32 cellular contexts compared by ENCODE assay signal in the genomic region with DNA sequence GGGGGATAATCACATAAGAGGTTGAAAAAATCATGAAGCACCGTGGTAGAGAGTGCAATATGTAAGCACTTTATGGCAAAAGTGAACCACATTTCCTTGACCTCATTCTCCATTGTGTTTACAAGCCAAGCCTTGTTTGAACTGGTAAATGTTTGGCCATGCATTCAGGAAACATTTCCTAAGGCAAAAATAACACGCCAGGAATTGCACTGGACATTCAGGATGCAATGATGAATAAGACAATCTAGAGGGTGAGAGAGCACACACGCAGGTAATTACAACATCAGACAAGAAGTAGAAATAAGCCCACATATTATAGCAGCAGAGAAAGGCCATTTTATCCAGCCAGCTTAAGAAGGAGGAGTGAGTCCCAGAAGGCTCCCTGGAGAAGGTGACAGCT.
DNase-seq lines count a peak whose midpoint lies in the region; FAIRE-seq and TF ChIP-seq lines count a peak whose summit lies in the region.
"Had no signal": no experiment of that assay in that cellular context is flagged by ENCODE, and none has a peak within 500 bp of the region (broad histone marks: within the 10 kb centered on the region; RNA-seq: fewer than 3 reads in every experiment).

No MANE protein-coding gene starts in this region.

- H3K27ac ChIP-seq in breast epithelium (no peak overlapping the region), keratinocyte (ENCODE audit: control insufficient read depth, insufficient read depth, low read length) (no peak overlapping the region), thyroid gland (no peak overlapping the region), SK-N-SH (ENCODE audit: low read depth in 2 of 2, low read length in 1 of 2) (no peak overlapping the region), esophagus squamous epithelium (no peak overlapping the region)
- H3K27ac ChIP-seq: right lobe of liver, thoracic aorta, vagina had no signal

- no peak for TF ChIP-seq CTCF in MCF 10A (IDR thresholded peaks at IDR 0.05; ENCODE audit: unreplicated experiment)
- no peak for TF ChIP-seq CTCF in breast epithelium (IDR thresholded peaks at IDR 0.05)
- TF ChIP-seq CTCF in cardiac fibroblast (IDR thresholded peaks at IDR 0.05; ENCODE audit: low read depth, low read length): no peak
- no peak for TF ChIP-seq CTCF in keratinocyte (optimal IDR thresholded peaks at IDR 0.05 in 1 of 3, IDR thresholded peaks at IDR 0.05 in 1 of 3, conservative IDR thresholded peaks at IDR 0.05 in 1 of 3; ENCODE audit: extremely low read depth in 1 of 3, insufficient read depth in 2 of 3, low read length in 3 of 3)
- TF ChIP-seq CTCF in thyroid gland (IDR thresholded peaks at IDR 0.05): no peak
- no peak for TF ChIP-seq CTCF in SK-N-SH (IDR thresholded peaks at IDR 0.05)
- TF ChIP-seq CTCF in esophagus squamous epithelium (IDR thresholded peaks at IDR 0.05): no peak

- no peaks in the 10 kb centered on the region for H3K9me1 ChIP-seq in keratinocyte (ENCODE audit: control insufficient read depth, extremely low read depth, insufficient read depth, low read length)

- no peaks in the 10 kb centered on the region for H3K9me3 Mint-ChIP-seq in MCF 10A (ENCODE audit: unreplicated experiment)
- H3K9me3 Mint-ChIP-seq: activated naive CD8-positive, alpha-beta T cell treated with anti-CD3 and anti-CD28 coated beads for 36 hours; CD8-positive, alpha-beta T cell; stimulated activated naive CD8-positive, alpha-beta T cell treated with anti-CD3 and anti-CD28 coated beads, Interleukin-15, amount 100 ng/mL, for 72 hours had no signal

- intact Hi-C loops in MCF 10A (cut with micrococcal nuclease): loop anchor here (2.0 kb wide), 1 partner anchor 72 kb away; no protein-coding TSS in a partner anchor
- intact Hi-C loops in breast epithelium (cut with DNase I; ENCODE audit: low total_unique reads): no loop called here
- intact Hi-C loops in thyroid gland (cut with DNase I): no loop called here
- intact Hi-C loops in esophagus squamous epithelium (cut with DNase I): no loop called here

- H4K20me1 ChIP-seq in keratinocyte (ENCODE audit: control insufficient read depth, extremely low read depth, insufficient read depth, low read length) (no peaks in the 10 kb centered on the region), SK-N-SH (ENCODE audit: insufficient read depth) (no peaks in the 10 kb centered on the region)

- no TSS peak for BruUV-seq in MCF 10A (replicated peaks; lab: Mats Ljungman, UMichigan)

- H3K36me3 ChIP-seq in breast epithelium (no peaks in the 10 kb centered on the region), keratinocyte (ENCODE audit: control insufficient read depth in 2 of 2, extremely low read depth in 1 of 2, insufficient read depth in 2 of 2, low read length in 2 of 2) (no peaks in the 10 kb centered on the region), thyroid gland (no peaks in the 10 kb centered on the region), SK-N-SH (replicated peaks in 1 of 2; ENCODE audit: control insufficient read depth in 1 of 2, insufficient read depth in 2 of 2, low read length in 1 of 2) (no peaks in the 10 kb centered on the region), esophagus squamous epithelium (no peaks in the 10 kb centered on the region)
- H3K36me3 ChIP-seq: BE2C, MG63, right lobe of liver, thoracic aorta, vagina had no signal

- CTCF ChIA-PET in MCF 10A (lab: Yijun Ruan, JAX): no interaction called here
- CTCF ChIA-PET in SK-N-SH (lab: Yijun Ruan, JAX): no interaction called here

- H3K27me3 ChIP-seq in breast epithelium (no peaks in the 10 kb centered on the region), keratinocyte (ENCODE audit: control insufficient read depth, extremely low read depth, insufficient read depth, low read length) (no peaks in the 10 kb centered on the region), thyroid gland (no peaks in the 10 kb centered on the region), SK-N-SH (ENCODE audit: insufficient read depth) (peaks cover 42% of the 10 kb centered on the region), esophagus squamous epithelium (no peaks in the 10 kb centered on the region)
- H3K27me3 ChIP-seq: BE2C, MG63, right lobe of liver, vagina had no signal

- no peaks in the 10 kb centered on the region for H3K27me3 Mint-ChIP-seq in MCF 10A (ENCODE audit: insufficient read depth, unreplicated experiment)

- H2AFZ ChIP-seq in keratinocyte (ENCODE audit: control insufficient read depth, low read length) (no peak overlapping the region), SK-N-SH (ENCODE audit: low read depth) (no peak overlapping the region)

- H3K27ac Mint-ChIP-seq in MCF 10A (ENCODE audit: low read depth, unreplicated experiment): peak overlapping the region; percentile 19
- H3K27ac Mint-ChIP-seq: activated naive CD8-positive, alpha-beta T cell treated with anti-CD3 and anti-CD28 coated beads for 36 hours; CD8-positive, alpha-beta T cell; immature natural killer cell; naive B cell; stimulated activated naive CD8-positive, alpha-beta T cell treated with anti-CD3 and anti-CD28 coated beads, Interleukin-15, amount 100 ng/mL, for 72 hours had no signal

- peak; percentile 89 for FAIRE-seq in keratinocyte (lab: Jason Lieb, UNC)
- FAIRE-seq: G401.6 had no signal

- no peak for TF ChIP-seq POLR2A in breast epithelium (IDR thresholded peaks at IDR 0.05)
- TF ChIP-seq POLR2A in thyroid gland (IDR thresholded peaks at IDR 0.05): no peak
- TF ChIP-seq POLR2A in esophagus squamous epithelium (IDR thresholded peaks at IDR 0.05): no peak

- dilution Hi-C loops in keratinocyte (cut with MboI; ENCODE audit: extremely low pct_ligation_motif_present, low sequenced_read_pairs): no loop called here

- POLR2A ChIA-PET in MCF 10A (lab: Yijun Ruan, JAX): interaction anchor here (0.6 to 2.2 kb wide), 7 partner anchors 10 to 226 kb away, joined by 3 to 8 read pairs (median 3); no protein-coding TSS in a partner anchor
- POLR2A ChIA-PET in SK-N-SH (lab: Yijun Ruan, JAX): no interaction called here

- no peaks in the 10 kb centered on the region for H3K9me3 ChIP-seq in breast epithelium
- H3K9me3 ChIP-seq in keratinocyte (ENCODE audit: control insufficient read depth, low read depth, low read length): no peaks in the 10 kb centered on the region
- no peaks in the 10 kb centered on the region for H3K9me3 ChIP-seq in thyroid gland
- no peaks in the 10 kb centered on the region for H3K9me3 ChIP-seq in SK-N-SH
- no peaks in the 10 kb centered on the region for H3K9me3 ChIP-seq in esophagus squamous epithelium
- H3K9me3 ChIP-seq: BE2C, MG63, right lobe of liver, thoracic aorta, vagina had no signal

- WGBS in thyroid gland, 2 donors: 41 to 43% methylated on average over 3 of the region's 3 CpGs
- WGBS in SK-N-SH (ENCODE audit: low lambda C conversion rate): 3% methylated on average over 3 of the region's 3 CpGs
- 23 to 42% methylated on average over 3 of the region's 3 CpGs for WGBS in esophagus squamous epithelium, 2 donors

- no peak overlapping the region for H3K4me3 Mint-ChIP-seq in MCF 10A (ENCODE audit: unreplicated experiment)
- H3K4me3 Mint-ChIP-seq: activated naive CD8-positive, alpha-beta T cell treated with anti-CD3 and anti-CD28 coated beads for 36 hours; CD8-positive, alpha-beta T cell; immature natural killer cell; naive B cell; stimulated activated naive CD8-positive, alpha-beta T cell treated with anti-CD3 and anti-CD28 coated beads, Interleukin-15, amount 100 ng/mL, for 72 hours had no signal

- no peak for TF ChIP-seq RAD21 in SK-N-SH (IDR thresholded peaks at IDR 0.05; ENCODE audit: low read length)

- H3K9ac ChIP-seq in keratinocyte (ENCODE audit: control insufficient read depth, extremely low read depth, insufficient read depth, low read length): no peak overlapping the region
- H3K9ac ChIP-seq in SK-N-SH: no peak overlapping the region

- H3K79me2 ChIP-seq in keratinocyte (ENCODE audit: control insufficient read depth, insufficient read depth, low read length): no peaks in the 10 kb centered on the region
- H3K79me2 ChIP-seq in SK-N-SH (ENCODE audit: insufficient read depth): no peaks in the 10 kb centered on the region

- H3K4me3 ChIP-seq in breast epithelium: no peak overlapping the region
- H3K4me3 ChIP-seq in cardiac fibroblast (replicated peaks in 1 of 2; ENCODE audit: low read depth in 2 of 2, low read length in 2 of 2): no peak overlapping the region
- no peak overlapping the region for H3K4me3 ChIP-seq in keratinocyte (ENCODE audit: control insufficient read depth in 2 of 3, extremely low read depth in 1 of 3, insufficient read depth in 2 of 3, low read depth in 1 of 3, low read length in 3 of 3)
- no peak overlapping the region for H3K4me3 ChIP-seq in thyroid gland (replicated peaks in 1 of 3)
- no peak overlapping the region for H3K4me3 ChIP-seq in SK-N-SH (ENCODE audit: low read depth in 2 of 2, low read length in 1 of 2)
- no peak overlapping the region for H3K4me3 ChIP-seq in esophagus squamous epithelium
- H3K4me3 ChIP-seq: MG63, right lobe of liver, thoracic aorta, vagina had no signal

- DNase-seq in MCF 10A (ENCODE audit: unreplicated experiment) (peak; percentile 90), breast epithelium (ENCODE audit: low spot score in 2 of 2) (no peak), cardiac fibroblast (ENCODE audit: low read depth in 2 of 2) (peak; percentile 39 to 67), keratinocyte (ENCODE audit: low read depth, low spot score) (peak; percentile 17), thyroid gland (no peak), SK-N-SH (no peak), cerebellar cortex (ENCODE audit: low spot score) (no peak), esophagus squamous epithelium (lab: John Stamatoyannopoulos, UW) (no peak)
- DNase-seq: activated CD4-positive, alpha-beta T cell treated with anti-CD3 and anti-CD28 coated beads, Interleukin-2, amount 50 U/mL, for 1 hour; activated CD4-positive, CD25-positive, alpha-beta regulatory T cell; activated effector memory CD4-positive, alpha-beta T cell treated with Interleukin-2 at 50 U/mL for 16 hours; activated naive CD8-positive, alpha-beta T cell treated with anti-CD3 and anti-CD28 coated beads for 36 hours; activated T-cell treated with anti-CD3 and anti-CD28 coated beads, Interleukin-2, amount 50 U/mL, for 1 hour; anterior cingulate cortex; BE2C; caudate nucleus; CD8-positive, alpha-beta T cell; DMS 273 treated with DMSO at 0.1 percent for 48 hours; H7; immature natural killer cell; KBM-7; MG63; naive B cell; NCI-H1105; NCI-H187 treated with DMSO at 0.1 percent for 48 hours; NCI-H526 treated with DMSO at 0.1 percent for 48 hours; right lobe of liver; stimulated activated CD8-positive, alpha-beta memory T cell treated with anti-CD3 and anti-CD28 coated beads, Interleukin-4, amount 100 ng/mL, for 48 hours; stimulated activated naive CD8-positive, alpha-beta T cell treated with anti-CD3 and anti-CD28 coated beads, Interleukin-15, amount 100 ng/mL, for 72 hours had no signal

- no peaks in the 10 kb centered on the region for H3K36me3 Mint-ChIP-seq in MCF 10A (ENCODE audit: insufficient read depth, unreplicated experiment)
- H3K36me3 Mint-ChIP-seq: activated naive CD8-positive, alpha-beta T cell treated with anti-CD3 and anti-CD28 coated beads for 36 hours; CD8-positive, alpha-beta T cell; immature natural killer cell; naive B cell had no signal

- H3K4me1 Mint-ChIP-seq in MCF 10A (ENCODE audit: insufficient read depth, unreplicated experiment): peaks cover 21% of the 10 kb centered on the region
- H3K4me1 Mint-ChIP-seq: activated naive CD8-positive, alpha-beta T cell treated with anti-CD3 and anti-CD28 coated beads for 36 hours; immature natural killer cell; naive B cell; stimulated activated naive CD8-positive, alpha-beta T cell treated with anti-CD3 and anti-CD28 coated beads, Interleukin-15, amount 100 ng/mL, for 72 hours had no signal

- TF ChIP-seq EP300 in SK-N-SH (IDR thresholded peaks at IDR 0.05; ENCODE audit: borderline replicate concordance in 1 of 2, low read depth in 1 of 2, low read length in 1 of 2): no peak

- H3K9me2 ChIP-seq in SK-N-SH: no peaks in the 10 kb centered on the region

- H3F3A ChIP-seq in SK-N-SH (replicated peaks; ENCODE audit: insufficient read depth): no peaks in the 10 kb centered on the region

- H3K4me1 ChIP-seq in breast epithelium (peaks cover 0 to 7% of the 10 kb centered on the region in 2 donors), keratinocyte (ENCODE audit: control insufficient read depth, extremely low read depth, insufficient read depth, low read length) (peaks cover 30% of the 10 kb centered on the region), thyroid gland (no peaks in the 10 kb centered on the region), SK-N-SH (ENCODE audit: control insufficient read depth in 1 of 2, insufficient read depth in 2 of 2, low read depth in 1 of 2, low read length in 1 of 2) (0 out of 4 replicates have a peak, but pooled peaks cover 0 to 4% of the 10 kb centered on the region in 2 experiments), esophagus squamous epithelium (peaks cover 0 to 13% (median 4%) of the 10 kb centered on the region in 3 donors)
- H3K4me1 ChIP-seq: BE2C, right lobe of liver had no signal

- H3K4me2 ChIP-seq in keratinocyte (ENCODE audit: control insufficient read depth, extremely low read depth, insufficient read depth, low read depth, low read length) (peak overlapping the region; percentile 2), SK-N-SH (no peak overlapping the region)

Comparison
In these comparisons a context has a peak if more than half of its experiments do, and no peak if none do; other contexts are left out.
1. DNase-seq: peak in MCF 10A (single experiment), cardiac fibroblast (2 of 2) and keratinocyte (single experiment); none in breast epithelium (0 of 2), thyroid gland (0 of 2), SK-N-SH (single experiment), cerebellar cortex (single experiment) and esophagus squamous epithelium (single experiment).